Comparison of ENCODE assay signal across 9 cellular contexts in the genomic region with DNA sequence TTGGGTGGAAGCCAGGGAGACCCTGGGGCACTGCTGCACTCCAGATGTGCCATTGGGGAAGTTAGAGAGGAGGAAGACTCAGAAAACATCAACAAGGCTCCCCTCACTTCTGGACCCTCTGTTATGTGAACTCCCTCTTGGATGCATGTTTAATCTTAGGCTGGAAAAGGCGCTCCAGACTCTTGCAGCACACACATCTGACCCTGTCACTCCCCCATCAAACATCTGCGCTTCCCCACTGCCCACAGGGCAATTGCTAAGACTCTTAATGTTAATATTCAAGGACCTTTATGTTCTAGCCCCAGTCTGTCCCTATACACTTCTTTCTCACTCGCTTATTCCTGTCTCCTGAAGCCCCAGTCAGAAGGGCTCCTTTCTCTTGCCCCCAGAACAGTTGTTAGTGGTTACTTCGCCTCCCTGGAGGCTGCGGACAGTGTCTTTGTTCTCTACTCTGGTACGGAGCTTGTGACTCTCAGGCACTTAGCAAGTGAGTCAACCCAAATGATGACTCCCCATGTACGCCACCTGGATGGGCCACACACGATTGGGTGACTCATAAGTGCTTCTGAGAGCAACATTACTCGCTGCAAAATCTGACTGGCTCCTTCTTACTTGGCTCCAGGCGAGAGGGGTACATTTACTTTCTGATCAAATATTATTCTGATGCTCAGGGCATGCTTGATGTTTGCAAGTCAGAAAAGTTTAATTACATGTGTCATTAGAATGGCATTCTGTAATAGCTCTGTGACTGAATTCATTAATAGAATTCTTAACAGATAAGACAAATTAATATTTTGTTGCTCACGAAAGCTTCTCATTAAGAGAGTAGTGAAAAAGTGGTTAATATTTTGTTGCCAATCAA.
DNase-seq lines count a peak whose midpoint lies in the region; ATAC-seq lines count a peak whose summit lies in the region.
"Had no signal": no experiment of that assay in that cellular context is flagged by ENCODE, and none has a peak within 500 bp of the region (broad histone marks: within the 10 kb centered on the region; RNA-seq: fewer than 3 reads in every experiment).

No MANE protein-coding gene starts in this region.

- H3K36me3 ChIP-seq in mesendoderm (ENCODE audit: control insufficient read depth, insufficient read depth, low read length), result no peaks in the 10 kb centered on the region

- no peak overlapping the region for H4K5ac ChIP-seq in mesendoderm (ENCODE audit: low read length)

- WGBS in mesendoderm (ENCODE audit: extremely low coverage, insufficient coverage, low lambda C conversion rate), result no CpG with 5 or more reads among the region's 11 CpGs

- H3K4me2 ChIP-seq in mesendoderm (ENCODE audit: low read length), result no peak overlapping the region
- H3K4me2 ChIP-seq: KMS-11 had no signal

- H2BK15ac ChIP-seq in mesendoderm (replicated peaks; ENCODE audit: low read depth), result no peak overlapping the region

- no peak overlapping the region for H3K56ac ChIP-seq in mesendoderm (ENCODE audit: low read length)

- no peak overlapping the region for H3K4ac ChIP-seq in mesendoderm (ENCODE audit: low read depth, low read length)

- H3K79me2 ChIP-seq in mesendoderm (ENCODE audit: control insufficient read depth, insufficient read depth, low read length), result no peaks in the 10 kb centered on the region

- H3K27me3 ChIP-seq in mesendoderm (ENCODE audit: insufficient read depth, low read length, poor library complexity), result no peaks in the 10 kb centered on the region

- no peaks in the 10 kb centered on the region for H3K79me1 ChIP-seq in mesendoderm (ENCODE audit: low read length)

- ATAC-seq in GM21390 (IDR thresholded peaks at IDR 0.05; ENCODE audit: unreplicated experiment) (no peak), GM19328 (IDR thresholded peaks at IDR 0.05; ENCODE audit: unreplicated experiment) (no peak)

- H4K8ac ChIP-seq in mesendoderm (ENCODE audit: low read depth, low read length), result no peak overlapping the region

- no peak overlapping the region for H2BK5ac ChIP-seq in mesendoderm (ENCODE audit: low read length)

- no peak overlapping the region for H3K27ac ChIP-seq in mesendoderm (ENCODE audit: low read depth, low read length)
- H3K27ac ChIP-seq: KMS-11 had no signal

- H3K4me3 ChIP-seq in mesendoderm (ENCODE audit: low read length), result no peak overlapping the region

- no peak overlapping the region for H3K18ac ChIP-seq in mesendoderm (ENCODE audit: low read length)

- H2AK5ac ChIP-seq in mesendoderm (ENCODE audit: low read length), result no peak overlapping the region

- DNase-seq in Daoy (ENCODE audit: low read depth), result peak; percentile 98
- peak; percentile 97 for DNase-seq in HT1080 (ENCODE audit: low read depth)
- DNase-seq in activated T-cell treated with anti-CD3 and anti-CD28 coated beads, Interleukin-2, amount 50 U/mL, for 48 hours, result peak; percentile 59 to 66
- DNase-seq in mesendoderm, result peak; percentile 74
- DNase-seq in central memory CD4-positive, alpha-beta T cell, result no peak
- no peak for DNase-seq in DMS153 treated with DMSO at 0.1 percent for 48 hours (lab: John Stamatoyannopoulos, UW; ENCODE audit: unreplicated experiment)

- no peak overlapping the region for H3K23ac ChIP-seq in mesendoderm (ENCODE audit: low read length)

- no peak overlapping the region for H2BK120ac ChIP-seq in mesendoderm (ENCODE audit: low read depth, low read length)

- no peaks in the 10 kb centered on the region for H3K4me1 ChIP-seq in mesendoderm (ENCODE audit: control insufficient read depth, low read depth, low read length)

- H3K9ac ChIP-seq in mesendoderm (ENCODE audit: low read length), result no peak overlapping the region
- H3K9ac ChIP-seq: KMS-11 had no signal

Comparison
In these comparisons a context has a peak if more than half of its experiments do, and no peak if none do; other contexts are left out.
1. DNase-seq: peak in Daoy (single experiment), HT1080 (single experiment), activated T-cell treated with anti-CD3 and anti-CD28 coated beads, Interleukin-2, amount 50 U/mL, for 48 hours (2 of 2) and mesendoderm (single experiment); none in central memory CD4-positive, alpha-beta T cell (single experiment) and DMS153 treated with DMSO at 0.1 percent for 48 hours (single experiment).